ENCODE assay signal across 12 cellular contexts in genomic region chr9:131349522-131349880, GRCh38. TPM values are rescaled to one million over a fixed set of nuclear protein-coding genes. Genes with fewer than 3 reads are reported as not detected.
A peak's percentile ranks its signal among the peaks of the same experiment; 100 is the strongest.
DNase-seq lines count a peak whose midpoint lies in the region; ATAC-seq, FAIRE-seq and TF ChIP-seq lines count a peak whose summit lies in the region.
"Had no signal": no experiment of that assay in that cellular context is flagged by ENCODE, and none has a peak within 500 bp of the region (broad histone marks: within the 10 kb centered on the region; RNA-seq: fewer than 3 reads in every experiment).

No MANE protein-coding gene starts in this region.

- no peaks in the 10 kb centered on the region for H4K20me1 ChIP-seq in OCI-LY1 (ENCODE audit: insufficient read depth, low read length)

- H3K27me3 Mint-ChIP-seq in progenitor cell of endocrine pancreas = no peaks in the 10 kb centered on the region

- H3K9me2 ChIP-seq in OCI-LY1 (ENCODE audit: low read depth, low read length) = no peaks in the 10 kb centered on the region

- H3K9me3 Mint-ChIP-seq in progenitor cell of endocrine pancreas (ENCODE audit: low read depth) = no peaks in the 10 kb centered on the region
- H3K9me3 Mint-ChIP-seq: activated B cell treated with CpG ODN at 0.5 μM for 24 hours; activated T-cell treated with anti-CD3 and anti-CD28 coated beads, Interleukin-2, amount 50 U/mL, for 72 hours; stimulated activated naive B cell treated with anti-CD40 and anti-IgM and Interleukin-4, amounts not matched to agents 10 μg/mL and 1 μg/mL and 100 μg/mL, for 72 hours had no signal

- no peaks in the 10 kb centered on the region for H3K9me3 ChIP-seq in OCI-LY1 (ENCODE audit: low read length)
- no peaks in the 10 kb centered on the region for H3K9me3 ChIP-seq in heart right ventricle

- no peaks in the 10 kb centered on the region for H3K79me2 ChIP-seq in OCI-LY1 (ENCODE audit: insufficient read depth, low read length)

- H3K36me3 ChIP-seq in OCI-LY1 (ENCODE audit: insufficient read depth, low read length) (no peaks in the 10 kb centered on the region), heart right ventricle (no peaks in the 10 kb centered on the region)

- peak overlapping the region; percentile 68; the same call in 1 of the 2 replicates for H3K4me2 ChIP-seq in OCI-LY1 (ENCODE audit: low read length)

- DNase-seq in GM20000 (ENCODE audit: low spot score) = no peak
- no peak for DNase-seq in heart right ventricle
- no peak for DNase-seq in progenitor cell of endocrine pancreas (ENCODE audit: low spot score, unreplicated experiment)
- no peak for DNase-seq in central memory CD4-positive, alpha-beta T cell
- no peak for DNase-seq in GM19239 (ENCODE audit: insufficient read length, low spot score)

- peaks cover 16% of the 10 kb centered on the region for H3K4me1 ChIP-seq in OCI-LY1 (ENCODE audit: insufficient read depth, low read length, severe bottlenecking)
- peaks cover 4 to 12% (median 10%) of the 10 kb centered on the region in 9 donors for H3K4me1 ChIP-seq in heart right ventricle

- H3K9ac ChIP-seq in OCI-LY1 (ENCODE audit: low read length) = no peak overlapping the region

- peak overlapping the region; percentile 70 for H3K4me3 Mint-ChIP-seq in progenitor cell of endocrine pancreas (ENCODE audit: low read depth)

- H3K4me3 ChIP-seq in OCI-LY1 (ENCODE audit: low read depth, low read length, poor library complexity, severe bottlenecking) (no peak overlapping the region), heart right ventricle (peak overlapping the region in 4 of 10 donors; percentile 27 to 45 (median 41))

- peak in 7 of 8 donors; percentile 3 to 21 (median 10) for ATAC-seq in heart right ventricle
- ATAC-seq in HG02884 (IDR thresholded peaks at IDR 0.05; ENCODE audit: unreplicated experiment) = no peak
- ATAC-seq in HG02588 (IDR thresholded peaks at IDR 0.05; ENCODE audit: unreplicated experiment) = no peak

- no peaks in the 10 kb centered on the region for H3K36me3 Mint-ChIP-seq in progenitor cell of endocrine pancreas (ENCODE audit: insufficient read depth)

- peaks cover 4% of the 10 kb centered on the region for H3K4me1 Mint-ChIP-seq in progenitor cell of endocrine pancreas (ENCODE audit: low read depth)

- intact Hi-C loops in heart right ventricle (cut with DNase I) = loop anchor here in 3 of 10 donors (2.0 to 5.0 kb wide), 4 partner anchors 128 to 403 kb away; partner anchors contain the start of gene RAPGEF1 (in 1 of the 3)

- H3K27ac ChIP-seq in OCI-LY1 (ENCODE audit: low read depth, low read length, poor library complexity, severe bottlenecking) (no peak overlapping the region), heart right ventricle (peak overlapping the region in 1 of 10 donors; percentile 24)

- H2AFZ ChIP-seq in OCI-LY1 (ENCODE audit: low read length) = no peak overlapping the region

- H3F3A ChIP-seq in OCI-LY1 (ENCODE audit: insufficient read depth, low read length) = no peaks in the 10 kb centered on the region

- WGBS in heart right ventricle, 2 donors = 52 to 55% methylated on average over 5 of the region's 5 CpGs

- TF ChIP-seq CTCF in GM20000 (IDR thresholded peaks at IDR 0.05; ENCODE audit: extremely low read depth, missing control alignments) (peak; percentile 0), OCI-LY1 (IDR thresholded peaks at IDR 0.05; ENCODE audit: low read length) (no peak), heart right ventricle (IDR thresholded peaks at IDR 0.05) (no peak), progenitor cell of endocrine pancreas (IDR thresholded peaks at IDR 0.05; ENCODE audit: unreplicated experiment) (no peak)

- H3K27me3 ChIP-seq in OCI-LY1 (ENCODE audit: insufficient read depth, low read length) (no peaks in the 10 kb centered on the region), heart right ventricle (no peaks in the 10 kb centered on the region)

- no peak for FAIRE-seq in GM19239 (lab: Jason Lieb, UNC)
- FAIRE-seq: islet of Langerhans had no signal

- H3K27ac Mint-ChIP-seq in progenitor cell of endocrine pancreas = no peak overlapping the region
- H3K27ac Mint-ChIP-seq: activated B cell treated with CpG ODN at 0.5 μM for 24 hours; activated T-cell treated with anti-CD3 and anti-CD28 coated beads, Interleukin-2, amount 50 U/mL, for 72 hours; stimulated activated naive B cell treated with anti-CD40 and anti-IgM and Interleukin-4, amounts not matched to agents 10 μg/mL and 1 μg/mL and 100 μg/mL, for 72 hours had no signal

RNA-seq across cellular contexts. Expression of gene PRRC2B, which starts 44.4 kb away (rescaled TPM):
- total RNA-seq in heart right ventricle (100 to 1,000 TPM; 107 to 153 (median 132) TPM), progenitor cell of endocrine pancreas (416 and 460 TPM in 2 replicates)
- 10 to 100 TPM; 26.4 to 77.1 TPM for polyA plus RNA-seq in heart right ventricle

RNA-seq across cellular contexts. Expression of gene PLPP7, which starts 60.0 kb away (rescaled TPM):
- total RNA-seq in heart right ventricle (100 to 1,000 TPM in 5 of 10 donors, 10 to 100 TPM in 5; 76.1 to 140 (median 102) TPM), progenitor cell of endocrine pancreas (3.6 TPM in 2 replicates)
- polyA plus RNA-seq in heart right ventricle = 100 to 1,000 TPM in 1 of 2 donors, 10 to 100 TPM in 1; 42.6 to 129 TPM

Comparison
In these comparisons a context has a peak if more than half of its experiments do, and no peak if none do; other contexts are left out.
1. ATAC-seq: peak in heart right ventricle (7 of 8); none in HG02884 (single experiment) and HG02588 (single experiment).
2. RNA of gene PLPP7, which starts 60.0 kb away (total RNA-seq): 76.1 to 140 TPM in heart right ventricle; 3.6 TPM in progenitor cell of endocrine pancreas; every median in the first group is over 10 times any median in the second.